Comparison of ENCODE assay signal across 21 cellular contexts in the genomic region with DNA sequence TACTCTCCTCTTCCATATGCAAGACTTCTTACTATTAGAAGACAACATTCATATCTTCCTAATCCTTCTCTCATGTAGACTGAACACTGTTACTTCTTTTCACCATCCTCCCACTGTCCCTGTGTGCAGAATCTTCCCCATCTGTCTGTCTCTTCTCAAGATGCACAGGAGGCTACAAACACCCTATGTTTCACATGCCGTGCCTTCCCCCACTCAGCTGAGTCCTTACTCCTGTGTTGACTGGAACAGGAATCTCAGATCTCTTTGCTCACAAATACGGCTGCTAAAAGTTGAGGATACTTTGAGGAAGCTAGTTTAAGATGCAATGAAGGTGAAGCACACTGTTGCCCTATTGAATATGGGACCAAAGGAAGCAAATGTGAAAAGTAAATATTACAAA.
DNase-seq lines count a peak whose midpoint lies in the region; ATAC-seq, FAIRE-seq and TF ChIP-seq lines count a peak whose summit lies in the region.
"Had no signal": no experiment of that assay in that cellular context is flagged by ENCODE, and none has a peak within 500 bp of the region (broad histone marks: within the 10 kb centered on the region; RNA-seq: fewer than 3 reads in every experiment).

No MANE protein-coding gene starts in this region.

- TF ChIP-seq POLR2A in HepG2 (IDR thresholded peaks at IDR 0.05; ENCODE audit: insufficient read depth in 1 of 2, low read depth in 2 of 2, low read length in 2 of 2), result no peak
- TF ChIP-seq POLR2A in right lobe of liver (IDR thresholded peaks at IDR 0.05), result no peak

- in situ Hi-C loops in HepG2 (cut with HindIII; ENCODE audit: extremely low pct_ligation_motif_present, low pct_unique_long_range_greater_than_20kb) (no loop called here), GM13977 (cut with MboI; ENCODE audit: low pct_unique_long_range_greater_than_20kb, low sequenced_read_pairs, unreplicated experiment) (no loop called here)

- no peaks in the 10 kb centered on the region for H3K27me3 ChIP-seq in HepG2 (ENCODE audit: control insufficient read depth in 1 of 2, insufficient read depth in 2 of 2, low read length in 2 of 2)
- H3K27me3 ChIP-seq in right lobe of liver, result no peaks in the 10 kb centered on the region

- H3K9ac ChIP-seq in HepG2 (ENCODE audit: insufficient read depth, low read depth, low read length), result no peak overlapping the region
- H3K9ac ChIP-seq: BLaER1 treated with 17β-estradiol and CSF1 and Interleukin-3, amounts not matched to agents 10 nM and 100 nM had no signal

- H4K20me1 ChIP-seq in HepG2 (ENCODE audit: insufficient read depth, low read length), result peaks cover 19% of the 10 kb centered on the region; the same call in 1 of the 2 replicates
- H4K20me1 ChIP-seq: BLaER1 treated with 17β-estradiol and CSF1 and Interleukin-3, amounts not matched to agents 10 nM and 100 nM had no signal

- POLR2A ChIA-PET in HepG2 (lab: Yijun Ruan, JAX), result no interaction called here

- H3K4me1 ChIP-seq in HepG2 (ENCODE audit: insufficient read depth, low read length), result peaks cover 8% of the 10 kb centered on the region; the same call in 1 of the 2 replicates
- H3K4me1 ChIP-seq in right lobe of liver, result no peaks in the 10 kb centered on the region
- H3K4me1 ChIP-seq: A549; BLaER1 treated with 17β-estradiol and CSF1 and Interleukin-3, amounts not matched to agents 10 nM and 100 nM had no signal

- no peak for FAIRE-seq in HepG2 (lab: Jason Lieb, UNC)
- FAIRE-seq: A549, D721Med, G401.6, GM12891, GM18507 had no signal

- ATAC-seq in HepG2, result no peak
- ATAC-seq in right lobe of liver, result no peak
- ATAC-seq: A549; CD8-positive, alpha-beta T cell had no signal

- no TSS peak for BruUV-seq in HepG2 (replicated peaks; lab: Mats Ljungman, UMichigan)

- no peak overlapping the region for H3K4me2 ChIP-seq in HepG2 (ENCODE audit: low read depth, low read length)
- H3K4me2 ChIP-seq: A549; BLaER1 treated with 17β-estradiol and CSF1 and Interleukin-3, amounts not matched to agents 10 nM and 100 nM had no signal

- H3K4me3 ChIP-seq in HepG2 (replicated peaks in 1 of 3; ENCODE audit: insufficient read depth in 1 of 3, low read depth in 2 of 3, low read length in 3 of 3) (no peak overlapping the region), right lobe of liver (no peak overlapping the region)
- H3K4me3 ChIP-seq: A549; BLaER1 treated with 17β-estradiol and CSF1 and Interleukin-3, amounts not matched to agents 10 nM and 100 nM had no signal

- H3K79me2 ChIP-seq in HepG2 (ENCODE audit: insufficient read depth, low read length), result no peaks in the 10 kb centered on the region

- CTCF ChIA-PET in HepG2 (lab: Yijun Ruan, JAX; ENCODE audit: low intra/inter-chr PET ratio, low total read pairs), result no interaction called here

- TF ChIP-seq EP300 in HepG2 (IDR thresholded peaks at IDR 0.05; ENCODE audit: low read depth in 2 of 2, low read length in 2 of 2) (no peak), HepG2 (CRISPR knock-in tag; IDR thresholded peaks at IDR 0.05; ENCODE audit: borderline replicate concordance) (no peak)

- intact Hi-C loops in HepG2 (cut with micrococcal nuclease; ENCODE audit: unreplicated experiment), result no loop called here
- intact Hi-C loops in right lobe of liver (cut with DNase I), result no loop called here

- TF ChIP-seq CTCF in HepG2 (CRISPR knock-in tag; IDR thresholded peaks at IDR 0.05), result no peak
- TF ChIP-seq CTCF in right lobe of liver (IDR thresholded peaks at IDR 0.05), result no peak
- no peak for TF ChIP-seq CTCF in GM13977 (IDR thresholded peaks at IDR 0.05; ENCODE audit: extremely low read depth, insufficient read depth, missing control alignments)

- DNase-seq in HepG2 (ENCODE audit: low spot score) (no peak), right lobe of liver (no peak), middle frontal gyrus (ENCODE audit: extremely low spot score, low spot score) (peak; percentile 11), superior temporal gyrus (ENCODE audit: extremely low spot score) (peak; percentile 25), GOT3 (lab: John Stamatoyannopoulos, UW) (no peak), GM13977 (ENCODE audit: low spot score) (no peak)
- DNase-seq: AML-193; Caco-2; Calu3; CD4-positive, alpha-beta T cell; CD8-positive, alpha-beta T cell; DMS79 treated with DMSO at 0.1 percent for 48 hours; GF-D8 had no signal

- TF ChIP-seq RAD21 in HepG2 (CRISPR knock-in tag; IDR thresholded peaks at IDR 0.05), result no peak

- H3K9me3 ChIP-seq in HepG2 (ENCODE audit: low read length), result no peaks in the 10 kb centered on the region
- no peaks in the 10 kb centered on the region for H3K9me3 ChIP-seq in right lobe of liver
- H3K9me3 ChIP-seq: A549; BLaER1 treated with 17β-estradiol and CSF1 and Interleukin-3, amounts not matched to agents 10 nM and 100 nM; Caco-2 had no signal

- WGBS in HepG2 (ENCODE audit: low lambda C conversion rate), result 95% methylated on average over 2 of the region's 2 CpGs
- 66% methylated on average over 2 of the region's 2 CpGs for WGBS in right lobe of liver (ENCODE audit: insufficient coverage, low coverage, low lambda C conversion rate, missing lambda C conversion rate)

- H3K36me3 ChIP-seq in HepG2 (replicated peaks in 1 of 2; ENCODE audit: control insufficient read depth in 1 of 2, insufficient read depth in 2 of 2, low read length in 2 of 2), result peaks cover 10 to 34% of the 10 kb centered on the region in 2 experiments; a peak in 4 of 5 replicates
- H3K36me3 ChIP-seq in right lobe of liver, result no peaks in the 10 kb centered on the region
- H3K36me3 ChIP-seq: BLaER1 treated with 17β-estradiol and CSF1 and Interleukin-3, amounts not matched to agents 10 nM and 100 nM had no signal

- H2AFZ ChIP-seq in HepG2 (ENCODE audit: low read length), result no peak overlapping the region

- H3K27ac ChIP-seq in HepG2 (ENCODE audit: extremely low read length, insufficient read depth, low read length) (no peak overlapping the region), right lobe of liver (no peak overlapping the region)
- H3K27ac ChIP-seq: 22Rv1; A549; BLaER1 treated with 17β-estradiol and CSF1 and Interleukin-3, amounts not matched to agents 10 nM and 100 nM; C4-2B had no signal

TF ChIP-seq in HepG2, 621 proteins besides CTCF, POLR2A, EP300 and RAD21:
- TF ChIP-seq RBM22 (optimal IDR thresholded peaks at IDR 0.05; ENCODE audit: low read length) (peak; percentile 63), NFE2 (CRISPR knock-in tag; IDR thresholded peaks at IDR 0.05) (no peak)

Comparison
In these comparisons a context has a peak if more than half of its experiments do, and no peak if none do; other contexts are left out.
1. DNase-seq: peak in middle frontal gyrus (single experiment) and superior temporal gyrus (single experiment); none in HepG2 (single experiment), right lobe of liver (0 of 3), GOT3 (single experiment) and GM13977 (single experiment).